Comparison of ENCODE assay signal across 2 cellular contexts in genomic region chr7:76234282-76234584, GRCh38.
TF ChIP-seq lines count a peak whose summit lies in the region.

No MANE protein-coding gene starts in this region.

TF ChIP-seq in SK-N-SH, 30 proteins besides CTCF, POLR2A, EP300 and RAD21 (continued from another document):
- TF ChIP-seq NRF1 (IDR thresholded peaks at IDR 0.05; ENCODE audit: low read depth, low read length): no peak
- no peak for TF ChIP-seq FOSL2 (IDR thresholded peaks at IDR 0.05; ENCODE audit: borderline replicate concordance, low read depth)
TF ChIP-seq in SK-N-SH: peak in this region for 1.

TF ChIP-seq in neural cell, 6 proteins besides CTCF, POLR2A, EP300 and RAD21 (continued from another document):
- TF ChIP-seq TAF1 (IDR thresholded peaks at IDR 0.05; ENCODE audit: low read depth) (no peak), SMC3 (conservative IDR thresholded peaks at IDR 0.05; ENCODE audit: poor library complexity) (no peak), REST (IDR thresholded peaks at IDR 0.05; ENCODE audit: borderline replicate concordance) (no peak), POLR2AphosphoS5 (IDR thresholded peaks at IDR 0.05) (no peak), MXI1 (conservative IDR thresholded peaks at IDR 0.05; ENCODE audit: poor library complexity, severe bottlenecking) (no peak)
